ENCODE assay signal across 16 cellular contexts in genomic region chr10:73131913-73132686, GRCh38. TPM values are rescaled to one million over a fixed set of nuclear protein-coding genes. Genes with fewer than 3 reads are reported as not detected.
DNase-seq lines count a peak whose midpoint lies in the region; ATAC-seq lines count a peak whose summit lies in the region.
"Had no signal": no experiment of that assay in that cellular context is flagged by ENCODE, and none has a peak within 500 bp of the region (broad histone marks: within the 10 kb centered on the region; RNA-seq: fewer than 3 reads in every experiment).

No MANE protein-coding gene starts in this region.

- peaks cover 10% of the 10 kb centered on the region for H4K20me1 ChIP-seq in Karpas-422 (ENCODE audit: insufficient read depth, low read depth, low read length)

- H3K4me3 Mint-ChIP-seq in activated naive CD8-positive, alpha-beta T cell, result no peak overlapping the region
- H3K4me3 Mint-ChIP-seq in activated naive CD8-positive, alpha-beta T cell treated with anti-CD3 and anti-CD28 coated beads for 36 hours, result no peak overlapping the region
- no peak overlapping the region for H3K4me3 Mint-ChIP-seq in activated T-helper 17 cell treated with anti-CD3 and anti-CD28 coated beads, Interleukin-2, amount 50 U/mL, for 72 hours
- no peak overlapping the region for H3K4me3 Mint-ChIP-seq in stimulated activated effector memory CD8-positive, alpha-beta T cell treated with anti-CD3 and anti-CD28 coated beads, Interleukin-12 subunit alpha, Interleukin-12 subunit beta, amount 100 ng/mL, for 72 hours
- H3K4me3 Mint-ChIP-seq in naive thymus-derived CD8-positive, alpha-beta T cell, result no peak overlapping the region
- H3K4me3 Mint-ChIP-seq: CD4-positive, alpha-beta memory T cell had no signal

- POLR2A ChIA-PET in naive thymus-derived CD8-positive, alpha-beta T cell (lab: Charles Lee), result no interaction called here

- peaks cover 16% of the 10 kb centered on the region for H3K36me3 Mint-ChIP-seq in activated naive CD8-positive, alpha-beta T cell
- H3K36me3 Mint-ChIP-seq in activated naive CD8-positive, alpha-beta T cell treated with anti-CD3 and anti-CD28 coated beads for 36 hours, result peaks cover 20% of the 10 kb centered on the region
- H3K36me3 Mint-ChIP-seq in activated T-helper 17 cell treated with anti-CD3 and anti-CD28 coated beads, Interleukin-2, amount 50 U/mL, for 72 hours (ENCODE audit: low read depth), result peaks cover 94% of the 10 kb centered on the region
- peaks cover 97% of the 10 kb centered on the region for H3K36me3 Mint-ChIP-seq in stimulated activated effector memory CD8-positive, alpha-beta T cell treated with anti-CD3 and anti-CD28 coated beads, Interleukin-12 subunit alpha, Interleukin-12 subunit beta, amount 100 ng/mL, for 72 hours
- peaks cover 0 to 86% (median 15%) of the 10 kb centered on the region in 3 donors for H3K36me3 Mint-ChIP-seq in naive thymus-derived CD8-positive, alpha-beta T cell

- no peaks in the 10 kb centered on the region for H3K9me2 ChIP-seq in Karpas-422 (replicated peaks; ENCODE audit: insufficient read depth, low read length)

- H2AFZ ChIP-seq in Karpas-422 (ENCODE audit: low read length), result no peak overlapping the region

- no peaks in the 10 kb centered on the region for H3K27me3 Mint-ChIP-seq in activated naive CD8-positive, alpha-beta T cell
- H3K27me3 Mint-ChIP-seq in activated naive CD8-positive, alpha-beta T cell treated with anti-CD3 and anti-CD28 coated beads for 36 hours, result no peaks in the 10 kb centered on the region
- no peaks in the 10 kb centered on the region for H3K27me3 Mint-ChIP-seq in activated T-helper 17 cell treated with anti-CD3 and anti-CD28 coated beads, Interleukin-2, amount 50 U/mL, for 72 hours
- H3K27me3 Mint-ChIP-seq in naive thymus-derived CD8-positive, alpha-beta T cell, result no peaks in the 10 kb centered on the region
- H3K27me3 Mint-ChIP-seq: CD4-positive, alpha-beta memory T cell; IgD-negative memory B cell had no signal

- peaks cover 6% of the 10 kb centered on the region for H3K79me2 ChIP-seq in Karpas-422 (ENCODE audit: low read length)

- no peaks in the 10 kb centered on the region for H3K4me1 Mint-ChIP-seq in activated naive CD8-positive, alpha-beta T cell (ENCODE audit: low read depth)
- H3K4me1 Mint-ChIP-seq in activated naive CD8-positive, alpha-beta T cell treated with anti-CD3 and anti-CD28 coated beads for 36 hours, result no peaks in the 10 kb centered on the region
- H3K4me1 Mint-ChIP-seq in activated T-helper 17 cell treated with anti-CD3 and anti-CD28 coated beads, Interleukin-2, amount 50 U/mL, for 72 hours, result no peaks in the 10 kb centered on the region
- no peaks in the 10 kb centered on the region for H3K4me1 Mint-ChIP-seq in stimulated activated effector memory CD8-positive, alpha-beta T cell treated with anti-CD3 and anti-CD28 coated beads, Interleukin-12 subunit alpha, Interleukin-12 subunit beta, amount 100 ng/mL, for 72 hours
- H3K4me1 Mint-ChIP-seq in naive thymus-derived CD8-positive, alpha-beta T cell, result peaks cover 0 to 2% (median 0%) of the 10 kb centered on the region in 4 donors
- H3K4me1 Mint-ChIP-seq: CD4-positive, alpha-beta memory T cell had no signal

- H3K36me3 ChIP-seq in Karpas-422 (ENCODE audit: insufficient read depth, low read length), result peaks cover 40% of the 10 kb centered on the region; the same call in 1 of the 2 replicates

- no peaks in the 10 kb centered on the region for H3K9me3 Mint-ChIP-seq in activated naive CD8-positive, alpha-beta T cell (ENCODE audit: low read depth)
- no peaks in the 10 kb centered on the region for H3K9me3 Mint-ChIP-seq in activated naive CD8-positive, alpha-beta T cell treated with anti-CD3 and anti-CD28 coated beads for 36 hours
- no peaks in the 10 kb centered on the region for H3K9me3 Mint-ChIP-seq in activated T-helper 17 cell treated with anti-CD3 and anti-CD28 coated beads, Interleukin-2, amount 50 U/mL, for 72 hours
- H3K9me3 Mint-ChIP-seq in stimulated activated effector memory CD8-positive, alpha-beta T cell treated with anti-CD3 and anti-CD28 coated beads, Interleukin-12 subunit alpha, Interleukin-12 subunit beta, amount 100 ng/mL, for 72 hours, result no peaks in the 10 kb centered on the region
- H3K9me3 Mint-ChIP-seq in naive thymus-derived CD8-positive, alpha-beta T cell, result no peaks in the 10 kb centered on the region
- H3K9me3 Mint-ChIP-seq: CD4-positive, alpha-beta memory T cell; IgD-negative memory B cell had no signal

- no peak for DNase-seq in activated naive CD8-positive, alpha-beta T cell treated with anti-CD3 and anti-CD28 coated beads for 36 hours
- DNase-seq in Karpas-422, result peak; percentile 87
- no peak for DNase-seq in stimulated activated effector memory CD8-positive, alpha-beta T cell treated with anti-CD3 and anti-CD28 coated beads, Interleukin-12 subunit alpha, Interleukin-12 subunit beta, amount 100 ng/mL, for 72 hours (ENCODE audit: low spot score in 2 of 2)
- DNase-seq in naive thymus-derived CD8-positive, alpha-beta T cell, result no peak
- DNase-seq in effector CD8-positive, alpha-beta T cell (lab: John Stamatoyannopoulos, UW), result no peak
- DNase-seq: AML-193; CD4-positive, alpha-beta memory T cell; H7; NCI-H1048; NCI-H1694 treated with DMSO at 0.1 percent for 48 hours; NCI-H345 had no signal

- 0 out of 2 replicates have a peak overlapping the region, but pooled peaks have one; percentile 8 for H3K9ac ChIP-seq in Karpas-422 (ENCODE audit: low read length)

- H3K9me3 ChIP-seq in Karpas-422 (ENCODE audit: low read length), result no peaks in the 10 kb centered on the region
- H3K9me3 ChIP-seq: A549 had no signal

- no peak for ATAC-seq in activated T-helper 17 cell treated with anti-CD3 and anti-CD28 coated beads, Interleukin-2, amount 50 U/mL, for 72 hours (replicated peaks)
- ATAC-seq in stimulated activated effector memory CD8-positive, alpha-beta T cell treated with anti-CD3 and anti-CD28 coated beads, Interleukin-12 subunit alpha, Interleukin-12 subunit beta, amount 100 ng/mL, for 72 hours, result no peak
- no peak for ATAC-seq in naive thymus-derived CD8-positive, alpha-beta T cell
- ATAC-seq in GM21360 (IDR thresholded peaks at IDR 0.05; ENCODE audit: unreplicated experiment), result no peak
- ATAC-seq: A549 had no signal

- peak overlapping the region; percentile 58 for H3K27ac ChIP-seq in Karpas-422 (ENCODE audit: low read length)
- H3K27ac ChIP-seq: A549 had no signal

- peaks cover 47% of the 10 kb centered on the region for H3K4me1 ChIP-seq in Karpas-422 (ENCODE audit: low read length)

- peak overlapping the region; percentile 62 for H3K4me2 ChIP-seq in Karpas-422 (ENCODE audit: low read depth, low read length, poor library complexity, severe bottlenecking)
- H3K4me2 ChIP-seq: A549 had no signal

- H3K4me3 ChIP-seq in Karpas-422 (ENCODE audit: low read length), result peak overlapping the region; percentile 50
- H3K4me3 ChIP-seq: A549 had no signal

- no peaks in the 10 kb centered on the region for H3K27me3 ChIP-seq in Karpas-422 (ENCODE audit: low read length)

- peak overlapping the region; percentile 30 for H3K27ac Mint-ChIP-seq in activated naive CD8-positive, alpha-beta T cell
- H3K27ac Mint-ChIP-seq in activated naive CD8-positive, alpha-beta T cell treated with anti-CD3 and anti-CD28 coated beads for 36 hours, result no peak overlapping the region
- H3K27ac Mint-ChIP-seq in activated T-helper 17 cell treated with anti-CD3 and anti-CD28 coated beads, Interleukin-2, amount 50 U/mL, for 72 hours, result peak overlapping the region; percentile 32
- H3K27ac Mint-ChIP-seq in stimulated activated effector memory CD8-positive, alpha-beta T cell treated with anti-CD3 and anti-CD28 coated beads, Interleukin-12 subunit alpha, Interleukin-12 subunit beta, amount 100 ng/mL, for 72 hours, result peak overlapping the region; percentile 58
- peak overlapping the region in 1 of 10 donors; percentile 66 for H3K27ac Mint-ChIP-seq in naive thymus-derived CD8-positive, alpha-beta T cell

RNA-seq across cellular contexts. Expression of gene NUDT13, which starts 21.8 kb away (rescaled TPM):
- 1 to 10 TPM; 1.2 to 1.4 TPM for total RNA-seq in activated naive CD8-positive, alpha-beta T cell treated with anti-CD3 and anti-CD28 coated beads for 36 hours
- total RNA-seq in Karpas-422 (2014; rRNA removed; shearing (Covaris generic); ENCODE audit: low replicate concordance), result 1.3 and 2.7 TPM in 2 replicates
- 1 to 10 TPM in 1 of 2 donors, under 1 TPM in 1; 0.91 to 1.3 TPM for total RNA-seq in activated T-helper 17 cell treated with anti-CD3 and anti-CD28 coated beads, Interleukin-2, amount 50 U/mL, for 72 hours
- total RNA-seq in naive thymus-derived CD8-positive, alpha-beta T cell, result 1 to 10 TPM; 2.2 to 3.4 TPM
- polyA plus RNA-seq in naive thymus-derived CD8-positive, alpha-beta T cell, result 1 to 10 TPM; 1.0 to 1.7 (median 1.3) TPM

RNA-seq across cellular contexts. Expression of gene P4HA1, which starts 35.4 kb away (rescaled TPM):
- 10 to 100 TPM; 44.5 to 45.4 TPM for total RNA-seq in activated naive CD8-positive, alpha-beta T cell treated with anti-CD3 and anti-CD28 coated beads for 36 hours
- 71.2 and 107 TPM in 2 replicates for total RNA-seq in Karpas-422 (2014; rRNA removed; shearing (Covaris generic); ENCODE audit: low replicate concordance)
- 100 to 1,000 TPM in 1 of 2 donors, 10 to 100 TPM in 1; 56.6 to 145 TPM for total RNA-seq in activated T-helper 17 cell treated with anti-CD3 and anti-CD28 coated beads, Interleukin-2, amount 50 U/mL, for 72 hours
- total RNA-seq in naive thymus-derived CD8-positive, alpha-beta T cell, result 10 to 100 TPM; 16.0 to 16.6 TPM
- polyA plus RNA-seq in naive thymus-derived CD8-positive, alpha-beta T cell, result 10 to 100 TPM; 14.2 to 17.6 (median 14.4) TPM

RNA-seq across cellular contexts. Expression of gene ECD, which starts 35.7 kb away (rescaled TPM):
- total RNA-seq in activated naive CD8-positive, alpha-beta T cell treated with anti-CD3 and anti-CD28 coated beads for 36 hours, result 10 to 100 TPM; 39.2 to 39.8 TPM
- 21.9 and 36.8 TPM in 2 replicates for total RNA-seq in Karpas-422 (2014; rRNA removed; shearing (Covaris generic); ENCODE audit: low replicate concordance)
- 10 to 100 TPM; 27.8 to 29.6 TPM for total RNA-seq in activated T-helper 17 cell treated with anti-CD3 and anti-CD28 coated beads, Interleukin-2, amount 50 U/mL, for 72 hours
- 10 to 100 TPM; 31.3 to 36.0 TPM for total RNA-seq in naive thymus-derived CD8-positive, alpha-beta T cell
- 10 to 100 TPM; 19.9 to 32.8 (median 31.5) TPM for polyA plus RNA-seq in naive thymus-derived CD8-positive, alpha-beta T cell

RNA-seq across cellular contexts. Expression of gene FAM149B1, which starts 35.8 kb away (rescaled TPM):
- 10 to 100 TPM; 11.1 to 12.6 TPM for total RNA-seq in activated naive CD8-positive, alpha-beta T cell treated with anti-CD3 and anti-CD28 coated beads for 36 hours
- 18.7 and 31.5 TPM in 2 replicates for total RNA-seq in Karpas-422 (2014; rRNA removed; shearing (Covaris generic); ENCODE audit: low replicate concordance)
- 10 to 100 TPM; 12.6 to 20.8 TPM for total RNA-seq in activated T-helper 17 cell treated with anti-CD3 and anti-CD28 coated beads, Interleukin-2, amount 50 U/mL, for 72 hours
- 10 to 100 TPM; 20.3 to 21.5 TPM for total RNA-seq in naive thymus-derived CD8-positive, alpha-beta T cell
- polyA plus RNA-seq in naive thymus-derived CD8-positive, alpha-beta T cell, result 1 to 10 TPM; 5.1 to 5.6 (median 5.4) TPM
